ENCODE assay signal across 1 cellular context in the genomic region with DNA sequence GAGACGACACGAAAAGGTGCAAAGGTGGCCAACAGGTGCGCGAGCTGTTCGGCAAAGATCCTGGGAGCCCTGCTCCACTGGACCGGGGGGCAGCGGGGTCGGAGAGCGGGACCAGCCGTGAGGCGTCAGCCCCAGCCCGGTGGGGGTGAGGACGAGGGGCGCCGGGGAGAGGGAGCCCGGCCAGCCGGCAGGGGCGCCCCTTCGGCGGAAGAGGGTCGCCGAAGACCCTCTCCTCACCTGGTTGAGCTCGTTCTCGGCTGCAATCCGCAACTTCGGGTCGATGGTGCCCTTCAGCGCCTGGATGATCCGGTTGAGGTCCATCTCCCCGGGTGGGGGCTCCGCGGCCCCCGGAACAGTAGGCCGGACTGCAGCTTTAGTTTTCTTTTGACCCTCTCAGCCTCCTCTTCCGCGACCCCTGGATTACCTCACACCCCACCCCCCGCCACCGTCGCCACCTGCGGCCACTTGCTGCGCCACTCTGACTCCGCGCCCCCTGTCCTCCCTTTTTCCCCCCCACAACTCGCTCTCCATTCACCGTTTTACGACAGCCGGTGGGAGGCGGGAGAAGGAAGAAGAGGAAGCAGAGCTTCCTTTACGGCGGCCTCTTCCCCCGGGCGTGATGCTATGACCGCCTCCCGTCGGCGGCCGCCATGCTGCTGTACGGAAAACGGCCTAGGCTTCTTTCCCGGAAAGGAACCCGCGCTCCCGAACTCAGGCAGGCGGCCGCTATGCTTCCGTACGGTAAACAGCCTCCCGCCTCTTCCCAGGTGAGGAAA.
TF ChIP-seq lines count a peak whose summit lies in the region.

A gene (minus strand): TSS at position 543 of the 776 bp plus-strand sequence. CDS start 222 bp downstream, at position 321.

TF ChIP-seq in HepG2, 621 proteins besides CTCF, POLR2A, EP300 and RAD21 (continued from another document and continues in another):
- TF ChIP-seq, protein P1, sequence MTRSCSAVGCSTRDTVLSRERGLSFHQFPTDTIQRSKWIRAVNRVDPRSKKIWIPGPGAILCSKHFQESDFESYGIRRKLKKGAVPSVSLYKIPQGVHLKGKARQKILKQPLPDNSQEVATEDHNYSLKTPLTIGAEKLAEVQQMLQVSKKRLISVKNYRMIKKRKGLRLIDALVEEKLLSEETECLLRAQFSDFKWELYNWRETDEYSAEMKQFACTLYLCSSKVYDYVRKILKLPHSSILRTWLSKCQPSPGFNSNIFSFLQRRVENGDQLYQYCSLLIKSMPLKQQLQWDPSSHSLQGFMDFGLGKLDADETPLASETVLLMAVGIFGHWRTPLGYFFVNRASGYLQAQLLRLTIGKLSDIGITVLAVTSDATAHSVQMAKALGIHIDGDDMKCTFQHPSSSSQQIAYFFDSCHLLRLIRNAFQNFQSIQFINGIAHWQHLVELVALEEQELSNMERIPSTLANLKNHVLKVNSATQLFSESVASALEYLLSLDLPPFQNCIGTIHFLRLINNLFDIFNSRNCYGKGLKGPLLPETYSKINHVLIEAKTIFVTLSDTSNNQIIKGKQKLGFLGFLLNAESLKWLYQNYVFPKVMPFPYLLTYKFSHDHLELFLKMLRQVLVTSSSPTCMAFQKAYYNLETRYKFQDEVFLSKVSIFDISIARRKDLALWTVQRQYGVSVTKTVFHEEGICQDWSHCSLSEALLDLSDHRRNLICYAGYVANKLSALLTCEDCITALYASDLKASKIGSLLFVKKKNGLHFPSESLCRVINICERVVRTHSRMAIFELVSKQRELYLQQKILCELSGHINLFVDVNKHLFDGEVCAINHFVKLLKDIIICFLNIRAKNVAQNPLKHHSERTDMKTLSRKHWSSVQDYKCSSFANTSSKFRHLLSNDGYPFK (CRISPR knock-in tag; IDR thresholded peaks at IDR 0.05; ENCODE audit: borderline replicate concordance): peak; percentile 49; the same call in 1 of the 2 replicates
- TF ChIP-seq THAP11 (CRISPR knock-in tag; IDR thresholded peaks at IDR 0.05): peak; percentile 82
- TF ChIP-seq, protein P2, sequence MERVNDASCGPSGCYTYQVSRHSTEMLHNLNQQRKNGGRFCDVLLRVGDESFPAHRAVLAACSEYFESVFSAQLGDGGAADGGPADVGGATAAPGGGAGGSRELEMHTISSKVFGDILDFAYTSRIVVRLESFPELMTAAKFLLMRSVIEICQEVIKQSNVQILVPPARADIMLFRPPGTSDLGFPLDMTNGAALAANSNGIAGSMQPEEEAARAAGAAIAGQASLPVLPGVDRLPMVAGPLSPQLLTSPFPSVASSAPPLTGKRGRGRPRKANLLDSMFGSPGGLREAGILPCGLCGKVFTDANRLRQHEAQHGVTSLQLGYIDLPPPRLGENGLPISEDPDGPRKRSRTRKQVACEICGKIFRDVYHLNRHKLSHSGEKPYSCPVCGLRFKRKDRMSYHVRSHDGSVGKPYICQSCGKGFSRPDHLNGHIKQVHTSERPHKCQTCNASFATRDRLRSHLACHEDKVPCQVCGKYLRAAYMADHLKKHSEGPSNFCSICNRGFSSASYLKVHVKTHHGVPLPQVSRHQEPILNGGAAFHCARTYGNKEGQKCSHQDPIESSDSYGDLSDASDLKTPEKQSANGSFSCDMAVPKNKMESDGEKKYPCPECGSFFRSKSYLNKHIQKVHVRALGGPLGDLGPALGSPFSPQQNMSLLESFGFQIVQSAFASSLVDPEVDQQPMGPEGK (CRISPR knock-in tag; IDR thresholded peaks at IDR 0.05): peak; percentile 88
- TF ChIP-seq U2AF2 (IDR thresholded peaks at IDR 0.05; ENCODE audit: low read depth, low read length): 0 out of 2 replicates have a peak, but pooled peaks have one; percentile 79
- TF ChIP-seq, protein P3, sequence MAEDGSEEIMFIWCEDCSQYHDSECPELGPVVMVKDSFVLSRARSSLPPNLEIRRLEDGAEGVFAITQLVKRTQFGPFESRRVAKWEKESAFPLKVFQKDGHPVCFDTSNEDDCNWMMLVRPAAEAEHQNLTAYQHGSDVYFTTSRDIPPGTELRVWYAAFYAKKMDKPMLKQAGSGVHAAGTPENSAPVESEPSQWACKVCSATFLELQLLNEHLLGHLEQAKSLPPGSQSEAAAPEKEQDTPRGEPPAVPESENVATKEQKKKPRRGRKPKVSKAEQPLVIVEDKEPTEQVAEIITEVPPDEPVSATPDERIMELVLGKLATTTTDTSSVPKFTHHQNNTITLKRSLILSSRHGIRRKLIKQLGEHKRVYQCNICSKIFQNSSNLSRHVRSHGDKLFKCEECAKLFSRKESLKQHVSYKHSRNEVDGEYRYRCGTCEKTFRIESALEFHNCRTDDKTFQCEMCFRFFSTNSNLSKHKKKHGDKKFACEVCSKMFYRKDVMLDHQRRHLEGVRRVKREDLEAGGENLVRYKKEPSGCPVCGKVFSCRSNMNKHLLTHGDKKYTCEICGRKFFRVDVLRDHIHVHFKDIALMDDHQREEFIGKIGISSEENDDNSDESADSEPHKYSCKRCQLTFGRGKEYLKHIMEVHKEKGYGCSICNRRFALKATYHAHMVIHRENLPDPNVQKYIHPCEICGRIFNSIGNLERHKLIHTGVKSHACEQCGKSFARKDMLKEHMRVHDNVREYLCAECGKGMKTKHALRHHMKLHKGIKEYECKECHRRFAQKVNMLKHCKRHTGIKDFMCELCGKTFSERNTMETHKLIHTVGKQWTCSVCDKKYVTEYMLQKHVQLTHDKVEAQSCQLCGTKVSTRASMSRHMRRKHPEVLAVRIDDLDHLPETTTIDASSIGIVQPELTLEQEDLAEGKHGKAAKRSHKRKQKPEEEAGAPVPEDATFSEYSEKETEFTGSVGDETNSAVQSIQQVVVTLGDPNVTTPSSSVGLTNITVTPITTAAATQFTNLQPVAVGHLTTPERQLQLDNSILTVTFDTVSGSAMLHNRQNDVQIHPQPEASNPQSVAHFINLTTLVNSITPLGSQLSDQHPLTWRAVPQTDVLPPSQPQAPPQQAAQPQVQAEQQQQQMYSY (CRISPR knock-in tag; IDR thresholded peaks at IDR 0.05): no peak
- peak; percentile 90 for TF ChIP-seq NR2C2 (CRISPR knock-in tag; IDR thresholded peaks at IDR 0.05; ENCODE audit: borderline replicate concordance)
- peak; percentile 62; the same call in 1 of the 2 replicates for TF ChIP-seq ZNF709 (CRISPR knock-in tag; IDR thresholded peaks at IDR 0.05)
- TF ChIP-seq, protein P4, sequence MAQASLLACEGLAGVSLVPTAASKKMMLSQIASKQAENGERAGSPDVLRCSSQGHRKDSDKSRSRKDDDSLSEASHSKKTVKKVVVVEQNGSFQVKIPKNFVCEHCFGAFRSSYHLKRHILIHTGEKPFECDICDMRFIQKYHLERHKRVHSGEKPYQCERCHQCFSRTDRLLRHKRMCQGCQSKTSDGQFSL (CRISPR knock-in tag; IDR thresholded peaks at IDR 0.05): peak; percentile 92
- TF ChIP-seq, protein P5, sequence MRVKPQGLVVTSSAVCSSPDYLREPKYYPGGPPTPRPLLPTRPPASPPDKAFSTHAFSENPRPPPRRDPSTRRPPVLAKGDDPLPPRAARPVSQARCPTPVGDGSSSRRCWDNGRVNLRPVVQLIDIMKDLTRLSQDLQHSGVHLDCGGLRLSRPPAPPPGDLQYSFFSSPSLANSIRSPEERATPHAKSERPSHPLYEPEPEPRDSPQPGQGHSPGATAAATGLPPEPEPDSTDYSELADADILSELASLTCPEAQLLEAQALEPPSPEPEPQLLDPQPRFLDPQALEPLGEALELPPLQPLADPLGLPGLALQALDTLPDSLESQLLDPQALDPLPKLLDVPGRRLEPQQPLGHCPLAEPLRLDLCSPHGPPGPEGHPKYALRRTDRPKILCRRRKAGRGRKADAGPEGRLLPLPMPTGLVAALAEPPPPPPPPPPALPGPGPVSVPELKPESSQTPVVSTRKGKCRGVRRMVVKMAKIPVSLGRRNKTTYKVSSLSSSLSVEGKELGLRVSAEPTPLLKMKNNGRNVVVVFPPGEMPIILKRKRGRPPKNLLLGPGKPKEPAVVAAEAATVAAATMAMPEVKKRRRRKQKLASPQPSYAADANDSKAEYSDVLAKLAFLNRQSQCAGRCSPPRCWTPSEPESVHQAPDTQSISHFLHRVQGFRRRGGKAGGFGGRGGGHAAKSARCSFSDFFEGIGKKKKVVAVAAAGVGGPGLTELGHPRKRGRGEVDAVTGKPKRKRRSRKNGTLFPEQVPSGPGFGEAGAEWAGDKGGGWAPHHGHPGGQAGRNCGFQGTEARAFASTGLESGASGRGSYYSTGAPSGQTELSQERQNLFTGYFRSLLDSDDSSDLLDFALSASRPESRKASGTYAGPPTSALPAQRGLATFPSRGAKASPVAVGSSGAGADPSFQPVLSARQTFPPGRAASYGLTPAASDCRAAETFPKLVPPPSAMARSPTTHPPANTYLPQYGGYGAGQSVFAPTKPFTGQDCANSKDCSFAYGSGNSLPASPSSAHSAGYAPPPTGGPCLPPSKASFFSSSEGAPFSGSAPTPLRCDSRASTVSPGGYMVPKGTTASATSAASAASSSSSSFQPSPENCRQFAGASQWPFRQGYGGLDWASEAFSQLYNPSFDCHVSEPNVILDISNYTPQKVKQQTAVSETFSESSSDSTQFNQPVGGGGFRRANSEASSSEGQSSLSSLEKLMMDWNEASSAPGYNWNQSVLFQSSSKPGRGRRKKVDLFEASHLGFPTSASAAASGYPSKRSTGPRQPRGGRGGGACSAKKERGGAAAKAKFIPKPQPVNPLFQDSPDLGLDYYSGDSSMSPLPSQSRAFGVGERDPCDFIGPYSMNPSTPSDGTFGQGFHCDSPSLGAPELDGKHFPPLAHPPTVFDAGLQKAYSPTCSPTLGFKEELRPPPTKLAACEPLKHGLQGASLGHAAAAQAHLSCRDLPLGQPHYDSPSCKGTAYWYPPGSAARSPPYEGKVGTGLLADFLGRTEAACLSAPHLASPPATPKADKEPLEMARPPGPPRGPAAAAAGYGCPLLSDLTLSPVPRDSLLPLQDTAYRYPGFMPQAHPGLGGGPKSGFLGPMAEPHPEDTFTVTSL (CRISPR knock-in tag; IDR thresholded peaks at IDR 0.05; ENCODE audit: borderline replicate concordance): no peak
- TF ChIP-seq MIER2 (CRISPR knock-in tag; IDR thresholded peaks at IDR 0.05): no peak; the same call in 1 of the 2 replicates
- TF ChIP-seq ZNF549 (CRISPR knock-in tag; IDR thresholded peaks at IDR 0.05): no peak
- peak; percentile 68; the same call in 1 of the 2 replicates for TF ChIP-seq SMAD1 (CRISPR knock-in tag; IDR thresholded peaks at IDR 0.05; ENCODE audit: borderline replicate concordance, low read depth)
- 0 out of 2 replicates have a peak, but pooled peaks have one; percentile 46 for TF ChIP-seq ZSCAN31 (CRISPR knock-in tag; IDR thresholded peaks at IDR 0.05; ENCODE audit: low read depth)
- TF ChIP-seq ZNF879 (CRISPR knock-in tag; IDR thresholded peaks at IDR 0.05): peak; percentile 17
- TF ChIP-seq RBFOX2 (IDR thresholded peaks at IDR 0.05; ENCODE audit: low read depth, low read length): peak; percentile 67
- TF ChIP-seq ZNF607 (CRISPR knock-in tag; IDR thresholded peaks at IDR 0.05; ENCODE audit: borderline replicate concordance): peak; percentile 31; the same call in 1 of the 2 replicates
- TF ChIP-seq, protein P6, sequence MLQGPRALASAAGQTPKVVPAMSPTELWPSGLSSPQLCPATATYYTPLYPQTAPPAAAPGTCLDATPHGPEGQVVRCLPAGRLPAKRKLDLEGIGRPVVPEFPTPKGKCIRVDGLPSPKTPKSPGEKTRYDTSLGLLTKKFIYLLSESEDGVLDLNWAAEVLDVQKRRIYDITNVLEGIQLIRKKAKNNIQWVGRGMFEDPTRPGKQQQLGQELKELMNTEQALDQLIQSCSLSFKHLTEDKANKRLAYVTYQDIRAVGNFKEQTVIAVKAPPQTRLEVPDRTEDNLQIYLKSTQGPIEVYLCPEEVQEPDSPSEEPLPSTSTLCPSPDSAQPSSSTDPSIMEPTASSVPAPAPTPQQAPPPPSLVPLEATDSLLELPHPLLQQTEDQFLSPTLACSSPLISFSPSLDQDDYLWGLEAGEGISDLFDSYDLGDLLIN (CRISPR knock-in tag; IDR thresholded peaks at IDR 0.05; ENCODE audit: borderline replicate concordance): no peak
- peak; percentile 67; the same call in 1 of the 2 replicates for TF ChIP-seq YEATS2 (CRISPR knock-in tag; IDR thresholded peaks at IDR 0.05; ENCODE audit: borderline replicate concordance)
- peak; percentile 82 for TF ChIP-seq HCFC1 (IDR thresholded peaks at IDR 0.05; ENCODE audit: low read depth, low read length)
- 0 out of 2 replicates have a peak, but pooled peaks have one; percentile 35 for TF ChIP-seq ZNF83 (CRISPR knock-in tag; IDR thresholded peaks at IDR 0.05; ENCODE audit: borderline replicate concordance)
- peak; percentile 77 for TF ChIP-seq POLR2G (IDR thresholded peaks at IDR 0.05; ENCODE audit: low read depth, low read length)
- TF ChIP-seq ZNF768 (CRISPR knock-in tag; IDR thresholded peaks at IDR 0.05): peak; percentile 41; the same call in 1 of the 2 replicates
- TF ChIP-seq, protein P7, sequence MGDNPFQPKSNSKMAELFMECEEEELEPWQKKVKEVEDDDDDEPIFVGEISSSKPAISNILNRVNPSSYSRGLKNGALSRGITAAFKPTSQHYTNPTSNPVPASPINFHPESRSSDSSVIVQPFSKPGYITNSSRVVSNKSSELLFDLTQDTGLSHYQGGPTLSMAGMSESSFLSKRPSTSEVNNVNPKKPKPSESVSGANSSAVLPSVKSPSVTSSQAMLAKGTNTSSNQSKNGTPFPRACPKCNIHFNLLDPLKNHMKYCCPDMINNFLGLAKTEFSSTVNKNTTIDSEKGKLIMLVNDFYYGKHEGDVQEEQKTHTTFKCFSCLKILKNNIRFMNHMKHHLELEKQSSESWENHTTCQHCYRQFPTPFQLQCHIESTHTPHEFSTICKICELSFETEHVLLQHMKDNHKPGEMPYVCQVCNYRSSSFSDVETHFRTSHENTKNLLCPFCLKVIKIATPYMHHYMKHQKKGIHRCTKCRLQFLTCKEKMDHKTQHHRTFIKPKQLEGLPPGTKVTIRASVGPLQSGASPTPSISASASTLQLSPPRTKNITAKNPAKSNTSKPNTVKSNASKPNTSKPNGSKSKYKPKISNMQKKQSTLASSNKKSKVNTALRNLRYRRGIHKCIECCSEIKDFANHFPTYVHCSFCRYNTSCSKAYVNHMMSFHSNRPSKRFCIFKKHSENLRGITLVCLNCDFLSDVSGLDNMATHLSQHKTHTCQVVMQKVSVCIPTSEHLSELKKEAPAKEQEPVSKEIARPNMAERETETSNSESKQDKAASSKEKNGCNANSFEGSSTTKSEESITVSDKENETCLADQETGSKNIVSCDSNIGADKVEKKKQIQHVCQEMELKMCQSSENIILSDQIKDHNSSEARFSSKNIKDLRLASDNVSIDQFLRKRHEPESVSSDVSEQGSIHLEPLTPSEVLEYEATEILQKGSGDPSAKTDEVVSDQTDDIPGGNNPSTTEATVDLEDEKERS (CRISPR knock-in tag; IDR thresholded peaks at IDR 0.05): peak; percentile 69; the same call in 1 of the 2 replicates
- TF ChIP-seq ZNF256 (CRISPR knock-in tag; conservative IDR thresholded peaks at IDR 0.05): 0 out of 2 replicates have a peak, but pooled peaks have one; percentile 32
- TF ChIP-seq ZSCAN29 (CRISPR knock-in tag; conservative IDR thresholded peaks at IDR 0.05): no peak
- 0 out of 2 replicates have a peak, but pooled peaks have one; percentile 9 for TF ChIP-seq ZNF468 (CRISPR knock-in tag; IDR thresholded peaks at IDR 0.05)
- TF ChIP-seq EZH2 (conservative IDR thresholded peaks at IDR 0.05; ENCODE audit: low read depth, low read length): no peak
- TF ChIP-seq ZNF614 (CRISPR knock-in tag; IDR thresholded peaks at IDR 0.05; ENCODE audit: borderline replicate concordance): 0 out of 2 replicates have a peak, but pooled peaks have one; percentile 25
- TF ChIP-seq MAZ (IDR thresholded peaks at IDR 0.05; ENCODE audit: borderline replicate concordance, low read depth, low read length): 0 out of 2 replicates have a peak, but pooled peaks have one; percentile 55
- TF ChIP-seq MAZ (CRISPR knock-in tag; IDR thresholded peaks at IDR 0.05; ENCODE audit: low read depth): peak; percentile 68
- TF ChIP-seq HOXA5 (CRISPR knock-in tag; IDR thresholded peaks at IDR 0.05): 0 out of 2 replicates have a peak, but pooled peaks have one; percentile 11
- TF ChIP-seq HOXA3 (CRISPR knock-in tag; IDR thresholded peaks at IDR 0.05): peak; percentile 60
- TF ChIP-seq MED1 (CRISPR knock-in tag; IDR thresholded peaks at IDR 0.05): peak; percentile 67
